ENCODE assay signal across 1 cellular context in the genomic region with DNA sequence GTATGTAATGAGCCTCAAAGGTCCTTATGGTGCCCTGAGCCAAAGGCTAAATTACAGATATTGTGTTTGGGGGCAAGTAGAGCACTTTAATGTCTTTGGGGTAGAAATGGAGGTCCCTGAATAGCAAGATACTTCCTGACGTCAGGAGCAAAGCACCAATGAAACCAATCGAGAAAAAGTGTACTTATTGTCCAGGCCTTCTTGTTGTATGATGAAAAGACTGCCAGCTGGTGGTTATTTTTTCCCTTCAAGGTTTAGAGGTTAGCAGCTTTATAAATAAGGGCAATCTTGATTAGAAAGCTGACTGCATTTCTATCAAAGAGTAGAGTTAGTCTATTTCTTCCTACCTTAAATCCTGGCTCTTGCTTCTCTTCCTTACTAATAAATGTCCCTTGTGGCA.
TF ChIP-seq lines count a peak whose summit lies in the region.

No MANE protein-coding gene starts in this region.

TF ChIP-seq in GM12878, 131 proteins besides CTCF, POLR2A, EP300 and RAD21 (continued from another document):
- TF ChIP-seq, protein P1, sequence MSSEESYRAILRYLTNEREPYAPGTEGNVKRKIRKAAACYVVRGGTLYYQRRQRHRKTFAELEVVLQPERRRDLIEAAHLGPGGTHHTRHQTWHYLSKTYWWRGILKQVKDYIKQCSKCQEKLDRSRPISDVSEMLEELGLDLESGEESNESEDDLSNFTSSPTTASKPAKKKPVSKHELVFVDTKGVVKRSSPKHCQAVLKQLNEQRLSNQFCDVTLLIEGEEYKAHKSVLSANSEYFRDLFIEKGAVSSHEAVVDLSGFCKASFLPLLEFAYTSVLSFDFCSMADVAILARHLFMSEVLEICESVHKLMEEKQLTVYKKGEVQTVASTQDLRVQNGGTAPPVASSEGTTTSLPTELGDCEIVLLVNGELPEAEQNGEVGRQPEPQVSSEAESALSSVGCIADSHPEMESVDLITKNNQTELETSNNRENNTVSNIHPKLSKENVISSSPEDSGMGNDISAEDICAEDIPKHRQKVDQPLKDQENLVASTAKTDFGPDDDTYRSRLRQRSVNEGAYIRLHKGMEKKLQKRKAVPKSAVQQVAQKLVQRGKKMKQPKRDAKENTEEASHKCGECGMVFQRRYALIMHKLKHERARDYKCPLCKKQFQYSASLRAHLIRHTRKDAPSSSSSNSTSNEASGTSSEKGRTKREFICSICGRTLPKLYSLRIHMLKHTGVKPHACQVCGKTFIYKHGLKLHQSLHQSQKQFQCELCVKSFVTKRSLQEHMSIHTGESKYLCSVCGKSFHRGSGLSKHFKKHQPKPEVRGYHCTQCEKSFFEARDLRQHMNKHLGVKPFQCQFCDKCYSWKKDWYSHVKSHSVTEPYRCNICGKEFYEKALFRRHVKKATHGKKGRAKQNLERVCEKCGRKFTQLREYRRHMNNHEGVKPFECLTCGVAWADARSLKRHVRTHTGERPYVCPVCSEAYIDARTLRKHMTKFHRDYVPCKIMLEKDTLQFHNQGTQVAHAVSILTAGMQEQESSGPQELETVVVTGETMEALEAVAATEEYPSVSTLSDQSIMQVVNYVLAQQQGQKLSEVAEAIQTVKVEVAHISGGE (CRISPR knock-in tag; IDR thresholded peaks at IDR 0.05): no peak
- TF ChIP-seq BMI1 (IDR thresholded peaks at IDR 0.05; ENCODE audit: borderline replicate concordance): no peak
- TF ChIP-seq, protein P2, sequence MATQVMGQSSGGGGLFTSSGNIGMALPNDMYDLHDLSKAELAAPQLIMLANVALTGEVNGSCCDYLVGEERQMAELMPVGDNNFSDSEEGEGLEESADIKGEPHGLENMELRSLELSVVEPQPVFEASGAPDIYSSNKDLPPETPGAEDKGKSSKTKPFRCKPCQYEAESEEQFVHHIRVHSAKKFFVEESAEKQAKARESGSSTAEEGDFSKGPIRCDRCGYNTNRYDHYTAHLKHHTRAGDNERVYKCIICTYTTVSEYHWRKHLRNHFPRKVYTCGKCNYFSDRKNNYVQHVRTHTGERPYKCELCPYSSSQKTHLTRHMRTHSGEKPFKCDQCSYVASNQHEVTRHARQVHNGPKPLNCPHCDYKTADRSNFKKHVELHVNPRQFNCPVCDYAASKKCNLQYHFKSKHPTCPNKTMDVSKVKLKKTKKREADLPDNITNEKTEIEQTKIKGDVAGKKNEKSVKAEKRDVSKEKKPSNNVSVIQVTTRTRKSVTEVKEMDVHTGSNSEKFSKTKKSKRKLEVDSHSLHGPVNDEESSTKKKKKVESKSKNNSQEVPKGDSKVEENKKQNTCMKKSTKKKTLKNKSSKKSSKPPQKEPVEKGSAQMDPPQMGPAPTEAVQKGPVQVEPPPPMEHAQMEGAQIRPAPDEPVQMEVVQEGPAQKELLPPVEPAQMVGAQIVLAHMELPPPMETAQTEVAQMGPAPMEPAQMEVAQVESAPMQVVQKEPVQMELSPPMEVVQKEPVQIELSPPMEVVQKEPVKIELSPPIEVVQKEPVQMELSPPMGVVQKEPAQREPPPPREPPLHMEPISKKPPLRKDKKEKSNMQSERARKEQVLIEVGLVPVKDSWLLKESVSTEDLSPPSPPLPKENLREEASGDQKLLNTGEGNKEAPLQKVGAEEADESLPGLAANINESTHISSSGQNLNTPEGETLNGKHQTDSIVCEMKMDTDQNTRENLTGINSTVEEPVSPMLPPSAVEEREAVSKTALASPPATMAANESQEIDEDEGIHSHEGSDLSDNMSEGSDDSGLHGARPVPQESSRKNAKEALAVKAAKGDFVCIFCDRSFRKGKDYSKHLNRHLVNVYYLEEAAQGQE (IDR thresholded peaks at IDR 0.05; ENCODE audit: low read depth, low read length): no peak
- TF ChIP-seq RBBP5 (conservative IDR thresholded peaks at IDR 0.05): no peak
- TF ChIP-seq STAT3 (IDR thresholded peaks at IDR 0.05; ENCODE audit: low read depth, low read length): no peak
- no peak for TF ChIP-seq GATAD2B (conservative IDR thresholded peaks at IDR 0.05; ENCODE audit: low read depth)
- TF ChIP-seq MTA3 (IDR thresholded peaks at IDR 0.05; ENCODE audit: borderline replicate concordance, low read length): no peak
- TF ChIP-seq, protein P3, sequence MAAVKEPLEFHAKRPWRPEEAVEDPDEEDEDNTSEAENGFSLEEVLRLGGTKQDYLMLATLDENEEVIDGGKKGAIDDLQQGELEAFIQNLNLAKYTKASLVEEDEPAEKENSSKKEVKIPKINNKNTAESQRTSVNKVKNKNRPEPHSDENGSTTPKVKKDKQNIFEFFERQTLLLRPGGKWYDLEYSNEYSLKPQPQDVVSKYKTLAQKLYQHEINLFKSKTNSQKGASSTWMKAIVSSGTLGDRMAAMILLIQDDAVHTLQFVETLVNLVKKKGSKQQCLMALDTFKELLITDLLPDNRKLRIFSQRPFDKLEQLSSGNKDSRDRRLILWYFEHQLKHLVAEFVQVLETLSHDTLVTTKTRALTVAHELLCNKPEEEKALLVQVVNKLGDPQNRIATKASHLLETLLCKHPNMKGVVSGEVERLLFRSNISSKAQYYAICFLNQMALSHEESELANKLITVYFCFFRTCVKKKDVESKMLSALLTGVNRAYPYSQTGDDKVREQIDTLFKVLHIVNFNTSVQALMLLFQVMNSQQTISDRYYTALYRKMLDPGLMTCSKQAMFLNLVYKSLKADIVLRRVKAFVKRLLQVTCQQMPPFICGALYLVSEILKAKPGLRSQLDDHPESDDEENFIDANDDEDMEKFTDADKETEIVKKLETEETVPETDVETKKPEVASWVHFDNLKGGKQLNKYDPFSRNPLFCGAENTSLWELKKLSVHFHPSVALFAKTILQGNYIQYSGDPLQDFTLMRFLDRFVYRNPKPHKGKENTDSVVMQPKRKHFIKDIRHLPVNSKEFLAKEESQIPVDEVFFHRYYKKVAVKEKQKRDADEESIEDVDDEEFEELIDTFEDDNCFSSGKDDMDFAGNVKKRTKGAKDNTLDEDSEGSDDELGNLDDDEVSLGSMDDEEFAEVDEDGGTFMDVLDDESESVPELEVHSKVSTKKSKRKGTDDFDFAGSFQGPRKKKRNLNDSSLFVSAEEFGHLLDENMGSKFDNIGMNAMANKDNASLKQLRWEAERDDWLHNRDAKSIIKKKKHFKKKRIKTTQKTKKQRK (IDR thresholded peaks at IDR 0.05; ENCODE audit: low read depth, low read length): no peak
- no peak for TF ChIP-seq HDAC2 (IDR thresholded peaks at IDR 0.05)
- no peak for TF ChIP-seq ZZZ3 (IDR thresholded peaks at IDR 0.05; ENCODE audit: control insufficient read depth, insufficient read length, low read depth)
- TF ChIP-seq NR2F1 (conservative IDR thresholded peaks at IDR 0.05): no peak
- TF ChIP-seq, protein P4, sequence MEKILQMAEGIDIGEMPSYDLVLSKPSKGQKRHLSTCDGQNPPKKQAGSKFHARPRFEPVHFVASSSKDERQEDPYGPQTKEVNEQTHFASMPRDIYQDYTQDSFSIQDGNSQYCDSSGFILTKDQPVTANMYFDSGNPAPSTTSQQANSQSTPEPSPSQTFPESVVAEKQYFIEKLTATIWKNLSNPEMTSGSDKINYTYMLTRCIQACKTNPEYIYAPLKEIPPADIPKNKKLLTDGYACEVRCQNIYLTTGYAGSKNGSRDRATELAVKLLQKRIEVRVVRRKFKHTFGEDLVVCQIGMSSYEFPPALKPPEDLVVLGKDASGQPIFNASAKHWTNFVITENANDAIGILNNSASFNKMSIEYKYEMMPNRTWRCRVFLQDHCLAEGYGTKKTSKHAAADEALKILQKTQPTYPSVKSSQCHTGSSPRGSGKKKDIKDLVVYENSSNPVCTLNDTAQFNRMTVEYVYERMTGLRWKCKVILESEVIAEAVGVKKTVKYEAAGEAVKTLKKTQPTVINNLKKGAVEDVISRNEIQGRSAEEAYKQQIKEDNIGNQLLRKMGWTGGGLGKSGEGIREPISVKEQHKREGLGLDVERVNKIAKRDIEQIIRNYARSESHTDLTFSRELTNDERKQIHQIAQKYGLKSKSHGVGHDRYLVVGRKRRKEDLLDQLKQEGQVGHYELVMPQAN (conservative IDR thresholded peaks at IDR 0.05): no peak
- TF ChIP-seq BACH1 (IDR thresholded peaks at IDR 0.05; ENCODE audit: borderline replicate concordance): no peak
- no peak for TF ChIP-seq MYC (IDR thresholded peaks at IDR 0.05; ENCODE audit: insufficient read depth, insufficient read length, insufficient replicate concordance, low read length, severe bottlenecking)
